21 cellular contexts compared by ENCODE assay signal in the genomic region with DNA sequence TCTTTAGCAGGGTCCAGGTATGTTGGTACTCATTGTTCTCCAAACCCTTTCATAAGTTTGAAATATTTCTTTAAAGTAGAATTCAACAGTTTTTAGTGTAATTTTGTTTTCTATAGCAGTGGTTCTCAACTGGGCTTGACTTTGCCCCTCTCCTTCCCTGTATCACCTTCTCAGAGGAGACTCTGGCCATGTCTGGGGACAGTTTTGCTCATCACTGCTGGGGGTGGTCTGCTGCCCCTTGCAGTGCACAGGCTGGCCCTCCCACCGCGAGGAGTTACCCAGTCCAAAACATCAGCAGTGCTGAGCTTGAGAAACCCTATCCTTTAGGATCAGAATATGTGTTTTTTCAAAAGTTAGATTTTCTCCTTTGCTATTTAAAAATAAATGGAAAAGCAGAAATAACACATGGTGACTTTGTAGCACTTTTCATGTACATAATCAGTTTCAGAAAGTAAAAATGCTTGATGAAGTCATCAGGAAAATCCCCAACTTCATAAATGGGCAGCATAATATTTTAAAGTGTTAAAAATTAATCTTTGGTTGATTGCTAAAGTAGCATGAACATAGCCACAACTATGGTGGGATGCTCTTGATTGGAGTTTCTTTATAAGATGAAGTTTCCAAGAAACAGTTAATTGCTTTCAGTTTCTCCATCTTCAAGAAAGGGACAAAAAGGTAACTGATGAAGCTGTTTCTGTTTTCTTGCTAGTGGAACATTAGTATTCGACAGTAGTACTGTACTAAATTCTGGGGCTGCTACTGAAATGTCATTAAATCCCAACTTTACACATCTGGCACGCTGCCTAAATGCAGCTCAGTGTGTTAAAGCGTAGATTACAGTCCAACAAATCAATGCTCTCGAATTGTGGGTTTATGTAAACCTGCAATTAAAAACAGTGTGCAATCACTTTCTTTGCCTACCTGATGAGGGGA.
DNase-seq lines count a peak whose midpoint lies in the region; ATAC-seq, FAIRE-seq and TF ChIP-seq lines count a peak whose summit lies in the region.
"Had no signal": no experiment of that assay in that cellular context is flagged by ENCODE, and none has a peak within 500 bp of the region (broad histone marks: within the 10 kb centered on the region; RNA-seq: fewer than 3 reads in every experiment).

No MANE protein-coding gene starts in this region.

- no peaks in the 10 kb centered on the region for H3K27me3 ChIP-seq in GM06990 (replicated peaks; ENCODE audit: control insufficient read depth, insufficient read depth, low read length)

- DNase-seq in GM06990 (ENCODE audit: extremely low read depth, insufficient read length) = peak; percentile 13
- DNase-seq in GM19239 (ENCODE audit: insufficient read length, low spot score) = no peak
- peak; percentile 9 for DNase-seq in fibroblast of peridontal ligament (ENCODE audit: extremely low read depth)
- DNase-seq in substantia nigra (lab: John Stamatoyannopoulos, UW) = no peak
- DNase-seq in NCI-H2196 (lab: John Stamatoyannopoulos, UW; ENCODE audit: unreplicated experiment) = no peak
- no peak for DNase-seq in activated CD4-positive, alpha-beta T cell treated with anti-CD3 and anti-CD28 coated beads, Interleukin-2, amount 50 U/mL, for 4 hours
- DNase-seq in C1 segment of cervical spinal cord (lab: John Stamatoyannopoulos, UW) = no peak
- DNase-seq: activated CD4-positive, alpha-beta T cell treated with anti-CD3 and anti-CD28 coated beads for 48 hours; amygdala; Calu3; GDM1; KBM-7; NCI-H1092 treated with DMSO at 0.1 percent for 48 hours; nephron progenitor cell; PC-9 had no signal

- ATAC-seq in HG03457 (IDR thresholded peaks at IDR 0.05; ENCODE audit: unreplicated experiment) = peak; percentile 43

- FAIRE-seq in GM19239 (lab: Jason Lieb, UNC) = peak; percentile 88
- FAIRE-seq: colon had no signal

- H3K27ac ChIP-seq in substantia nigra (ENCODE audit: low read depth, low read length, poor library complexity, severe bottlenecking) = no peak overlapping the region
- H3K27ac ChIP-seq: HL-60, PC-9, SK-N-MC had no signal

- H3K4me3 ChIP-seq in GM06990 (replicated peaks; ENCODE audit: low read depth, low read length) = no peak overlapping the region
- H3K4me3 ChIP-seq: HAP-1, lung, PC-9, SK-N-MC had no signal

- H3K36me3 ChIP-seq in GM06990 (ENCODE audit: control insufficient read depth, insufficient read depth, low read length) = no peaks in the 10 kb centered on the region
- H3K36me3 ChIP-seq: HAP-1 had no signal

- TF ChIP-seq CTCF in GM06990 (IDR thresholded peaks at IDR 0.05; ENCODE audit: insufficient read depth, low read length, poor library complexity, severe bottlenecking) = no peak

Comparison
In these comparisons a context has a peak if more than half of its experiments do, and no peak if none do; other contexts are left out.
1. DNase-seq: peak in GM06990 (single experiment) and fibroblast of peridontal ligament (single experiment); none in GM19239 (single experiment), substantia nigra (0 of 49), NCI-H2196 (single experiment), activated CD4-positive, alpha-beta T cell treated with anti-CD3 and anti-CD28 coated beads, Interleukin-2, amount 50 U/mL, for 4 hours (0 of 2) and C1 segment of cervical spinal cord (0 of 14).